ENCODE assay signal across 17 cellular contexts in genomic region chr9:125183054-125183453, GRCh38. TPM values are rescaled to one million over a fixed set of nuclear protein-coding genes. Genes with fewer than 3 reads are reported as not detected.
DNase-seq lines count a peak whose midpoint lies in the region; FAIRE-seq and TF ChIP-seq lines count a peak whose summit lies in the region.
"Had no signal": no experiment of that assay in that cellular context is flagged by ENCODE, and none has a peak within 500 bp of the region (broad histone marks: within the 10 kb centered on the region; RNA-seq: fewer than 3 reads in every experiment).

No MANE protein-coding gene starts in this region.

- no peak overlapping the region for H2AFZ ChIP-seq in endothelial cell of umbilical vein (ENCODE audit: low read depth, low read length)

- H3K36me3 Mint-ChIP-seq in nephron (ENCODE audit: low read depth), result peaks cover 40% of the 10 kb centered on the region
- peaks cover 27% of the 10 kb centered on the region for H3K36me3 Mint-ChIP-seq in activated CD4-positive, alpha-beta T cell treated with anti-CD3 and anti-CD28 coated beads, Interleukin-2, amount 10 ng/mL, durations not matched to agents 24 days and 14 days (ENCODE audit: low read depth)
- peaks cover 13% of the 10 kb centered on the region for H3K36me3 Mint-ChIP-seq in activated T-helper 1 cell treated with anti-CD3 and anti-CD28 coated beads, Interleukin-12 subunit alpha, Interleukin-12 subunit beta, Interleukin-2, Interleukin-4 antibody, amounts not matched to agents 30 ng/mL and 10 ng/mL and 1 ng/mL, durations not matched to agents 14 hours and 24 hours and 36 hours (ENCODE audit: low read depth)

- peaks cover 82% of the 10 kb centered on the region for H3K79me2 ChIP-seq in endothelial cell of umbilical vein (ENCODE audit: control insufficient read depth, insufficient read depth, low read length)

- peaks cover 15% of the 10 kb centered on the region for H3K4me1 ChIP-seq in endothelial cell of umbilical vein (ENCODE audit: control insufficient read depth, extremely low read depth, insufficient read depth, low read length)
- H3K4me1 ChIP-seq: foreskin keratinocyte had no signal

- no peaks in the 10 kb centered on the region for H3K9me1 ChIP-seq in endothelial cell of umbilical vein (replicated peaks; ENCODE audit: control insufficient read depth, extremely low read depth, insufficient read depth, low read length)

- CTCF ChIA-PET in endothelial cell of umbilical vein (lab: Charles Lee), result no interaction called here

- H3K9me3 Mint-ChIP-seq in nephron, result peaks cover 5% of the 10 kb centered on the region
- H3K9me3 Mint-ChIP-seq in activated CD4-positive, alpha-beta T cell treated with anti-CD3 and anti-CD28 coated beads, Interleukin-2, amount 10 ng/mL, durations not matched to agents 24 days and 14 days, result peaks cover 5% of the 10 kb centered on the region
- H3K9me3 Mint-ChIP-seq in activated T-helper 1 cell treated with anti-CD3 and anti-CD28 coated beads, Interleukin-12 subunit alpha, Interleukin-12 subunit beta, Interleukin-2, Interleukin-4 antibody, amounts not matched to agents 30 ng/mL and 10 ng/mL and 1 ng/mL, durations not matched to agents 14 hours and 24 hours and 36 hours, result no peaks in the 10 kb centered on the region

- DNase-seq in A172 (ENCODE audit: low spot score) (peak; percentile 40), EL (peak; percentile 60), endothelial cell of umbilical vein (ENCODE audit: low read depth, low spot score) (peak; percentile 77), NCI-H82 treated with DMSO at 0.1 percent for 48 hours (lab: John Stamatoyannopoulos, UW; ENCODE audit: unreplicated experiment) (no peak), activated gamma-delta T cell (lab: John Stamatoyannopoulos, UW) (no peak)
- DNase-seq in activated CD4-positive, alpha-beta T cell treated with anti-CD3 and anti-CD28 coated beads, Interleukin-2, amount 10 ng/mL, durations not matched to agents 24 days and 14 days, result no peak
- DNase-seq in activated T-helper 1 cell treated with anti-CD3 and anti-CD28 coated beads, Interleukin-12 subunit alpha, Interleukin-12 subunit beta, Interleukin-2, Interleukin-4 antibody, amounts not matched to agents 30 ng/mL and 10 ng/mL and 1 ng/mL, durations not matched to agents 14 hours and 24 hours and 36 hours (ENCODE audit: low spot score), result no peak
- DNase-seq: activated naive CD4-positive, alpha-beta T cell treated with Interleukin-2 at 50 U/mL for 16 hours; foreskin keratinocyte; NCI-H187 treated with DMSO at 0.1 percent for 48 hours; NCI-H510A treated with DMSO at 0.1 percent for 48 hours; occipital lobe; stomach had no signal

- TF ChIP-seq CTCF in endothelial cell of umbilical vein (IDR thresholded peaks at IDR 0.05; ENCODE audit: extremely low read depth in 1 of 2, insufficient read depth in 1 of 2, low read depth in 1 of 2, low read length in 2 of 2) (no peak), nephron (IDR thresholded peaks at IDR 0.05; ENCODE audit: unreplicated experiment in 3 of 3) (no peak)

- peak; percentile 69 for FAIRE-seq in endothelial cell of umbilical vein (lab: Jason Lieb, UNC)
- FAIRE-seq: bronchial epithelial cell, D721Med had no signal

- H3K4me3 ChIP-seq in endothelial cell of umbilical vein (replicated peaks in 1 of 3; ENCODE audit: insufficient read depth in 1 of 3, low read depth in 1 of 3, low read length in 3 of 3), result no peak overlapping the region
- H3K4me3 ChIP-seq: HAP-1, stomach had no signal

- POLR2A ChIA-PET in endothelial cell of umbilical vein (lab: Charles Lee), result no interaction called here

- H3K27ac Mint-ChIP-seq in nephron, result peak overlapping the region; percentile 2 to 38 (median 10)
- H3K27ac Mint-ChIP-seq in activated CD4-positive, alpha-beta T cell treated with anti-CD3 and anti-CD28 coated beads, Interleukin-2, amount 10 ng/mL, durations not matched to agents 24 days and 14 days, result no peak overlapping the region
- H3K27ac Mint-ChIP-seq in activated T-helper 1 cell treated with anti-CD3 and anti-CD28 coated beads, Interleukin-12 subunit alpha, Interleukin-12 subunit beta, Interleukin-2, Interleukin-4 antibody, amounts not matched to agents 30 ng/mL and 10 ng/mL and 1 ng/mL, durations not matched to agents 14 hours and 24 hours and 36 hours, result no peak overlapping the region

- peaks cover 22% of the 10 kb centered on the region for H3K4me1 Mint-ChIP-seq in nephron
- H3K4me1 Mint-ChIP-seq in activated CD4-positive, alpha-beta T cell treated with anti-CD3 and anti-CD28 coated beads, Interleukin-2, amount 10 ng/mL, durations not matched to agents 24 days and 14 days, result peaks cover 29% of the 10 kb centered on the region
- peaks cover 40% of the 10 kb centered on the region for H3K4me1 Mint-ChIP-seq in activated T-helper 1 cell treated with anti-CD3 and anti-CD28 coated beads, Interleukin-12 subunit alpha, Interleukin-12 subunit beta, Interleukin-2, Interleukin-4 antibody, amounts not matched to agents 30 ng/mL and 10 ng/mL and 1 ng/mL, durations not matched to agents 14 hours and 24 hours and 36 hours (ENCODE audit: low read depth)

- H3K27ac ChIP-seq in endothelial cell of umbilical vein (ENCODE audit: insufficient read depth, low read depth, low read length), result peak overlapping the region; percentile 1
- H3K27ac ChIP-seq: foreskin keratinocyte had no signal

- TF ChIP-seq POLR2A in endothelial cell of umbilical vein (IDR thresholded peaks at IDR 0.05; ENCODE audit: low read depth, low read length), result no peak

- intact Hi-C loops in endothelial cell of umbilical vein (cut with micrococcal nuclease), result loop anchor here (2.0 kb wide), 1 partner anchor 18 kb away; the partner anchor contains the start of gene RABEPK
- intact Hi-C loops in activated CD4-positive, alpha-beta T cell treated with anti-CD3 and anti-CD28 coated beads, Interleukin-2, amount 10 ng/mL, durations not matched to agents 24 days and 14 days (cut with micrococcal nuclease), result no loop called here
- intact Hi-C loops in activated T-helper 1 cell treated with anti-CD3 and anti-CD28 coated beads, Interleukin-12 subunit alpha, Interleukin-12 subunit beta, Interleukin-2, Interleukin-4 antibody, amounts not matched to agents 30 ng/mL and 10 ng/mL and 1 ng/mL, durations not matched to agents 14 hours and 24 hours and 36 hours (cut with micrococcal nuclease), result no loop called here

- H3K27me3 Mint-ChIP-seq in nephron (ENCODE audit: low read depth), result no peaks in the 10 kb centered on the region
- H3K27me3 Mint-ChIP-seq in activated CD4-positive, alpha-beta T cell treated with anti-CD3 and anti-CD28 coated beads, Interleukin-2, amount 10 ng/mL, durations not matched to agents 24 days and 14 days, result no peaks in the 10 kb centered on the region
- no peaks in the 10 kb centered on the region for H3K27me3 Mint-ChIP-seq in activated T-helper 1 cell treated with anti-CD3 and anti-CD28 coated beads, Interleukin-12 subunit alpha, Interleukin-12 subunit beta, Interleukin-2, Interleukin-4 antibody, amounts not matched to agents 30 ng/mL and 10 ng/mL and 1 ng/mL, durations not matched to agents 14 hours and 24 hours and 36 hours (ENCODE audit: insufficient read depth)

- no peaks in the 10 kb centered on the region for H3K27me3 ChIP-seq in endothelial cell of umbilical vein (ENCODE audit: control insufficient read depth in 2 of 2, insufficient read depth in 2 of 2, low read length in 2 of 2)
- H3K27me3 ChIP-seq: foreskin keratinocyte, stomach had no signal

- dilution Hi-C loops in endothelial cell of umbilical vein (cut with MboI; ENCODE audit: extremely low pct_ligation_motif_present, low sequenced_read_pairs), result no loop called here

- no peak overlapping the region for H3K4me3 Mint-ChIP-seq in nephron
- no peak overlapping the region for H3K4me3 Mint-ChIP-seq in activated CD4-positive, alpha-beta T cell treated with anti-CD3 and anti-CD28 coated beads, Interleukin-2, amount 10 ng/mL, durations not matched to agents 24 days and 14 days
- H3K4me3 Mint-ChIP-seq in activated T-helper 1 cell treated with anti-CD3 and anti-CD28 coated beads, Interleukin-12 subunit alpha, Interleukin-12 subunit beta, Interleukin-2, Interleukin-4 antibody, amounts not matched to agents 30 ng/mL and 10 ng/mL and 1 ng/mL, durations not matched to agents 14 hours and 24 hours and 36 hours, result no peak overlapping the region

- no TSS peak for BruUV-seq in endothelial cell of umbilical vein (replicated peaks; lab: Mats Ljungman, UMichigan)

- peaks cover 5% of the 10 kb centered on the region for H4K20me1 ChIP-seq in endothelial cell of umbilical vein (replicated peaks; ENCODE audit: control insufficient read depth, extremely low read depth, insufficient read depth, low read length)

- H3K36me3 ChIP-seq in endothelial cell of umbilical vein (ENCODE audit: control insufficient read depth in 2 of 2, extremely low read depth in 1 of 2, insufficient read depth in 2 of 2, low read length in 2 of 2), result no peaks in the 10 kb centered on the region
- H3K36me3 ChIP-seq: HAP-1 had no signal

- H3K9ac ChIP-seq in endothelial cell of umbilical vein (replicated peaks; ENCODE audit: extremely low read depth, insufficient read depth, low read length), result no peak overlapping the region

- H3K4me2 ChIP-seq in endothelial cell of umbilical vein (ENCODE audit: insufficient read depth, low read length), result peak overlapping the region; percentile 38

- H3K9me3 ChIP-seq in endothelial cell of umbilical vein (replicated peaks; ENCODE audit: control insufficient read depth, insufficient read depth, low read length), result no peaks in the 10 kb centered on the region
- H3K9me3 ChIP-seq: HAP-1, stomach had no signal

RNA-seq across cellular contexts. Expression of gene PPP6C, which starts 6.5 kb away (rescaled TPM):
- total RNA-seq in A172 (2014; rRNA removed; shearing (Covaris generic)), result 86.9 and 92.2 TPM in 2 replicates
- total RNA-seq in endothelial cell of umbilical vein, result 42.1 and 42.6 TPM in 2 replicates
- polyA plus RNA-seq in endothelial cell of umbilical vein, result 14.6 and 19.3 TPM in 2 replicates
- 21.6 and 22.2 TPM in 2 replicates for polyA plus RNA-seq in endothelial cell of umbilical vein (2011; cell fraction: cytosol; rRNA removed)
- polyA plus RNA-seq in endothelial cell of umbilical vein (2011; cell fraction: nucleus; rRNA removed), result 11.7 and 14.8 TPM in 2 replicates
- 28.8 and 38.7 TPM in 2 replicates for polyA plus RNA-seq in endothelial cell of umbilical vein (2012)
- 20.0 and 20.8 TPM in 2 replicates for polyA minus RNA-seq in endothelial cell of umbilical vein
- 23.9 TPM for polyA minus RNA-seq in endothelial cell of umbilical vein (2011; cell fraction: cytosol; rRNA and poly(A)+ RNA removed)
- polyA minus RNA-seq in endothelial cell of umbilical vein (2011; cell fraction: nucleus; rRNA and poly(A)+ RNA removed), result 10.7 and 13.2 TPM in 2 replicates
- total RNA-seq in activated CD4-positive, alpha-beta T cell treated with anti-CD3 and anti-CD28 coated beads, Interleukin-2, amount 10 ng/mL, durations not matched to agents 24 days and 14 days, result 48.1 and 52.5 TPM in 2 replicates
- 47.2 and 50.8 TPM in 2 replicates for total RNA-seq in activated T-helper 1 cell treated with anti-CD3 and anti-CD28 coated beads, Interleukin-12 subunit alpha, Interleukin-12 subunit beta, Interleukin-2, Interleukin-4 antibody, amounts not matched to agents 30 ng/mL and 10 ng/mL and 1 ng/mL, durations not matched to agents 14 hours and 24 hours and 36 hours

RNA-seq across cellular contexts. Expression of gene RABEPK, which starts 17.3 kb away (rescaled TPM):
- total RNA-seq in A172 (2014; rRNA removed; shearing (Covaris generic)), result 32.2 and 41.7 TPM in 2 replicates
- 18.2 and 19.1 TPM in 2 replicates for total RNA-seq in endothelial cell of umbilical vein
- polyA plus RNA-seq in endothelial cell of umbilical vein, result 23.0 and 23.5 TPM in 2 replicates
- polyA plus RNA-seq in endothelial cell of umbilical vein (2011; cell fraction: cytosol; rRNA removed), result 32.6 and 35.5 TPM in 2 replicates
- polyA plus RNA-seq in endothelial cell of umbilical vein (2011; cell fraction: nucleus; rRNA removed), result 16.1 and 19.4 TPM in 2 replicates
- 30.5 and 36.5 TPM in 2 replicates for polyA plus RNA-seq in endothelial cell of umbilical vein (2012)
- 18.7 and 22.1 TPM in 2 replicates for polyA minus RNA-seq in endothelial cell of umbilical vein
- polyA minus RNA-seq in endothelial cell of umbilical vein (2011; cell fraction: cytosol; rRNA and poly(A)+ RNA removed), result 26.9 TPM
- 3.6 and 4.6 TPM in 2 replicates for polyA minus RNA-seq in endothelial cell of umbilical vein (2011; cell fraction: nucleus; rRNA and poly(A)+ RNA removed)
- total RNA-seq in activated CD4-positive, alpha-beta T cell treated with anti-CD3 and anti-CD28 coated beads, Interleukin-2, amount 10 ng/mL, durations not matched to agents 24 days and 14 days, result 36.6 and 37.7 TPM in 2 replicates
- total RNA-seq in activated T-helper 1 cell treated with anti-CD3 and anti-CD28 coated beads, Interleukin-12 subunit alpha, Interleukin-12 subunit beta, Interleukin-2, Interleukin-4 antibody, amounts not matched to agents 30 ng/mL and 10 ng/mL and 1 ng/mL, durations not matched to agents 14 hours and 24 hours and 36 hours, result 32.8 and 33.1 TPM in 2 replicates

RNA-seq across cellular contexts. Expression of gene SCAI, which starts 39.7 kb away (rescaled TPM):
- 6.4 and 10.1 TPM in 2 replicates for total RNA-seq in A172 (2014; rRNA removed; shearing (Covaris generic))
- total RNA-seq in endothelial cell of umbilical vein, result 6.9 and 9.3 TPM in 2 replicates
- polyA plus RNA-seq in endothelial cell of umbilical vein, result 1.5 and 2.0 TPM in 2 replicates
- polyA plus RNA-seq in endothelial cell of umbilical vein (2011; cell fraction: cytosol; rRNA removed), result 1.6 and 1.7 TPM in 2 replicates
- 6.4 and 7.1 TPM in 2 replicates for polyA plus RNA-seq in endothelial cell of umbilical vein (2011; cell fraction: nucleus; rRNA removed)
- 2.1 and 2.9 TPM in 2 replicates for polyA plus RNA-seq in endothelial cell of umbilical vein (2012)
- 8.4 and 11.1 TPM in 2 replicates for polyA minus RNA-seq in endothelial cell of umbilical vein
- 5.8 TPM for polyA minus RNA-seq in endothelial cell of umbilical vein (2011; cell fraction: cytosol; rRNA and poly(A)+ RNA removed)
- 12.7 and 17.6 TPM in 2 replicates for polyA minus RNA-seq in endothelial cell of umbilical vein (2011; cell fraction: nucleus; rRNA and poly(A)+ RNA removed)
- 11.0 and 13.4 TPM in 2 replicates for total RNA-seq in activated CD4-positive, alpha-beta T cell treated with anti-CD3 and anti-CD28 coated beads, Interleukin-2, amount 10 ng/mL, durations not matched to agents 24 days and 14 days
- total RNA-seq in activated T-helper 1 cell treated with anti-CD3 and anti-CD28 coated beads, Interleukin-12 subunit alpha, Interleukin-12 subunit beta, Interleukin-2, Interleukin-4 antibody, amounts not matched to agents 30 ng/mL and 10 ng/mL and 1 ng/mL, durations not matched to agents 14 hours and 24 hours and 36 hours, result 10.0 and 11.7 TPM in 2 replicates

RNA-seq across cellular contexts. Expression of gene HSPA5, which starts 58.1 kb away (rescaled TPM):
- 77.5 and 93.5 TPM in 2 replicates for total RNA-seq in A172 (2014; rRNA removed; shearing (Covaris generic))
- total RNA-seq in endothelial cell of umbilical vein, result 514 and 538 TPM in 2 replicates
- polyA plus RNA-seq in endothelial cell of umbilical vein, result 189 and 247 TPM in 2 replicates
- 275 and 318 TPM in 2 replicates for polyA plus RNA-seq in endothelial cell of umbilical vein (2011; cell fraction: cytosol; rRNA removed)
- 277 and 455 TPM in 2 replicates for polyA plus RNA-seq in endothelial cell of umbilical vein (2011; cell fraction: nucleus; rRNA removed)
- polyA plus RNA-seq in endothelial cell of umbilical vein (2012), result 581 and 662 TPM in 2 replicates
- polyA minus RNA-seq in endothelial cell of umbilical vein, result 317 and 322 TPM in 2 replicates
- 152 TPM for polyA minus RNA-seq in endothelial cell of umbilical vein (2011; cell fraction: cytosol; rRNA and poly(A)+ RNA removed)
- 137 and 160 TPM in 2 replicates for polyA minus RNA-seq in endothelial cell of umbilical vein (2011; cell fraction: nucleus; rRNA and poly(A)+ RNA removed)
- total RNA-seq in activated CD4-positive, alpha-beta T cell treated with anti-CD3 and anti-CD28 coated beads, Interleukin-2, amount 10 ng/mL, durations not matched to agents 24 days and 14 days, result 260 and 271 TPM in 2 replicates
- 242 and 243 TPM in 2 replicates for total RNA-seq in activated T-helper 1 cell treated with anti-CD3 and anti-CD28 coated beads, Interleukin-12 subunit alpha, Interleukin-12 subunit beta, Interleukin-2, Interleukin-4 antibody, amounts not matched to agents 30 ng/mL and 10 ng/mL and 1 ng/mL, durations not matched to agents 14 hours and 24 hours and 36 hours

Comparison
In these comparisons a context has a peak if more than half of its experiments do, and no peak if none do; other contexts are left out.
1. DNase-seq: peak in A172 (single experiment), EL (single experiment) and endothelial cell of umbilical vein (single experiment); none in activated CD4-positive, alpha-beta T cell treated with anti-CD3 and anti-CD28 coated beads, Interleukin-2, amount 10 ng/mL, durations not matched to agents 24 days and 14 days (single experiment), NCI-H82 treated with DMSO at 0.1 percent for 48 hours (single experiment), activated T-helper 1 cell treated with anti-CD3 and anti-CD28 coated beads, Interleukin-12 subunit alpha, Interleukin-12 subunit beta, Interleukin-2, Interleukin-4 antibody, amounts not matched to agents 30 ng/mL and 10 ng/mL and 1 ng/mL, durations not matched to agents 14 hours and 24 hours and 36 hours (single experiment) and activated gamma-delta T cell (single experiment).
2. H3K27ac Mint-ChIP-seq: peak in nephron (3 of 3); none in activated CD4-positive, alpha-beta T cell treated with anti-CD3 and anti-CD28 coated beads, Interleukin-2, amount 10 ng/mL, durations not matched to agents 24 days and 14 days (single experiment) and activated T-helper 1 cell treated with anti-CD3 and anti-CD28 coated beads, Interleukin-12 subunit alpha, Interleukin-12 subunit beta, Interleukin-2, Interleukin-4 antibody, amounts not matched to agents 30 ng/mL and 10 ng/mL and 1 ng/mL, durations not matched to agents 14 hours and 24 hours and 36 hours (single experiment).